Comparison of ENCODE assay signal across 7 cellular contexts in genomic region chr15:80633235-80633634, GRCh38.
"Had no signal": no experiment of that assay in that cellular context is flagged by ENCODE, and none has a peak within 500 bp of the region (broad histone marks: within the 10 kb centered on the region; RNA-seq: fewer than 3 reads in every experiment).

No MANE protein-coding gene starts in this region.

- ATAC-seq: HepG2, K562 had no signal

- H3K27ac ChIP-seq: HL-60 had no signal

- H3K4me3 ChIP-seq: K562 had no signal

- H3K27ac Mint-ChIP-seq: IgD-negative memory B cell had no signal

- H3K9me3 Mint-ChIP-seq: IgD-negative memory B cell had no signal

- H3K36me3 Mint-ChIP-seq: IgD-negative memory B cell had no signal

- DNase-seq: IMR-90, KBM-7, KG1 had no signal
